Comparison of ENCODE assay signal across 26 cellular contexts in genomic region chr10:9869185-9869584, GRCh38.
A peak's percentile ranks its signal among the peaks of the same experiment; 100 is the strongest.
DNase-seq lines count a peak whose midpoint lies in the region; ATAC-seq and TF ChIP-seq lines count a peak whose summit lies in the region.
"Had no signal": no experiment of that assay in that cellular context is flagged by ENCODE, and none has a peak within 500 bp of the region (broad histone marks: within the 10 kb centered on the region; RNA-seq: fewer than 3 reads in every experiment).

No MANE protein-coding gene starts in this region.

- no peak overlapping the region for H3K4me3 ChIP-seq in fibroblast of pulmonary artery (replicated peaks; ENCODE audit: low read depth, low read length)
- H3K4me3 ChIP-seq in CD8-positive, alpha-beta T cell (ENCODE audit: low read depth, low read length), result no peak overlapping the region
- H3K4me3 ChIP-seq: PC-9, SJSA1 had no signal

- H3K9me3 ChIP-seq in CD8-positive, alpha-beta T cell (ENCODE audit: low read length), result no peaks in the 10 kb centered on the region
- H3K9me3 ChIP-seq: BE2C, SJSA1 had no signal

- CTCF ChIA-PET in CD8-positive, alpha-beta T cell (lab: Charles Lee), result no interaction called here
- CTCF ChIA-PET in activated CD4-positive, alpha-beta memory T cell treated with anti-CD3 and anti-CD28 coated beads, Interleukin-2, amount 10 ng/mL, durations not matched to agents 7 days and 5 days (lab: Charles Lee), result no interaction called here
- CTCF ChIA-PET in RWPE1 (lab: Yijun Ruan, JAX), result no interaction called here
- CTCF ChIA-PET in Calu3 (lab: Charles Lee), result no interaction called here

- intact Hi-C loops in CD8-positive, alpha-beta T cell (cut with DNase I, micrococcal nuclease), result no loop called here
- intact Hi-C loops in Calu3 (cut with micrococcal nuclease; ENCODE audit: unreplicated experiment), result no loop called here

- H3K36me3 ChIP-seq in CD8-positive, alpha-beta T cell (ENCODE audit: insufficient read depth, low read length), result no peaks in the 10 kb centered on the region
- H3K36me3 ChIP-seq: BE2C, SJSA1 had no signal

- H3K27me3 Mint-ChIP-seq in nephron (ENCODE audit: low read depth), result no peaks in the 10 kb centered on the region
- peaks cover 9% of the 10 kb centered on the region for H3K27me3 Mint-ChIP-seq in CD8-positive, alpha-beta T cell (ENCODE audit: low read depth)
- H3K27me3 Mint-ChIP-seq in activated CD4-positive, alpha-beta memory T cell treated with anti-CD3 and anti-CD28 coated beads, Interleukin-2, amount 10 ng/mL, durations not matched to agents 7 days and 5 days, result no peaks in the 10 kb centered on the region
- no peaks in the 10 kb centered on the region for H3K27me3 Mint-ChIP-seq in Calu3 (ENCODE audit: unreplicated experiment)

- H3K27me3 ChIP-seq in CD8-positive, alpha-beta T cell (ENCODE audit: insufficient read depth, low read length), result no peaks in the 10 kb centered on the region
- H3K27me3 ChIP-seq: BE2C, SJSA1 had no signal

- BruUV-seq in Calu3 (replicated peaks; lab: Mats Ljungman, UMichigan), result no TSS peak

- H3K9me3 Mint-ChIP-seq in nephron (peaks cover 5% of the 10 kb centered on the region), Calu3 (ENCODE audit: low read depth, unreplicated experiment) (peaks cover 17% of the 10 kb centered on the region)
- H3K9me3 Mint-ChIP-seq in CD8-positive, alpha-beta T cell, result no peaks in the 10 kb centered on the region
- H3K9me3 Mint-ChIP-seq in activated CD4-positive, alpha-beta memory T cell treated with anti-CD3 and anti-CD28 coated beads, Interleukin-2, amount 10 ng/mL, durations not matched to agents 7 days and 5 days, result no peaks in the 10 kb centered on the region

- H3K4me1 Mint-ChIP-seq in nephron (peaks cover 10% of the 10 kb centered on the region), Calu3 (ENCODE audit: low read depth, unreplicated experiment) (no peaks in the 10 kb centered on the region)
- no peaks in the 10 kb centered on the region for H3K4me1 Mint-ChIP-seq in CD8-positive, alpha-beta T cell (ENCODE audit: low read depth)
- H3K4me1 Mint-ChIP-seq in activated CD4-positive, alpha-beta memory T cell treated with anti-CD3 and anti-CD28 coated beads, Interleukin-2, amount 10 ng/mL, durations not matched to agents 7 days and 5 days, result no peaks in the 10 kb centered on the region
- H3K4me1 Mint-ChIP-seq: CD14-positive monocyte had no signal

- H3K4me3 Mint-ChIP-seq in nephron (no peak overlapping the region), Calu3 (ENCODE audit: low read depth, unreplicated experiment) (no peak overlapping the region)
- no peak overlapping the region for H3K4me3 Mint-ChIP-seq in CD8-positive, alpha-beta T cell
- H3K4me3 Mint-ChIP-seq in activated CD4-positive, alpha-beta memory T cell treated with anti-CD3 and anti-CD28 coated beads, Interleukin-2, amount 10 ng/mL, durations not matched to agents 7 days and 5 days, result no peak overlapping the region
- H3K4me3 Mint-ChIP-seq: CD14-positive monocyte had no signal

- H3K36me3 Mint-ChIP-seq in nephron (ENCODE audit: low read depth) (no peaks in the 10 kb centered on the region), Calu3 (ENCODE audit: insufficient read depth, unreplicated experiment) (no peaks in the 10 kb centered on the region)
- H3K36me3 Mint-ChIP-seq in CD8-positive, alpha-beta T cell, result no peaks in the 10 kb centered on the region
- no peaks in the 10 kb centered on the region for H3K36me3 Mint-ChIP-seq in activated CD4-positive, alpha-beta memory T cell treated with anti-CD3 and anti-CD28 coated beads, Interleukin-2, amount 10 ng/mL, durations not matched to agents 7 days and 5 days (ENCODE audit: low read depth)
- H3K36me3 Mint-ChIP-seq: CD14-positive monocyte had no signal

- POLR2A ChIA-PET in CD8-positive, alpha-beta T cell (lab: Charles Lee), result no interaction called here
- POLR2A ChIA-PET in activated CD4-positive, alpha-beta memory T cell treated with anti-CD3 and anti-CD28 coated beads, Interleukin-2, amount 10 ng/mL, durations not matched to agents 7 days and 5 days (lab: Charles Lee), result no interaction called here
- POLR2A ChIA-PET in RWPE1 (lab: Yijun Ruan, JAX; ENCODE audit: low non-redundant PET), result no interaction called here

- ATAC-seq in CD8-positive, alpha-beta T cell, result no peak
- ATAC-seq: HepG2 had no signal

- no peak overlapping the region for H3K27ac ChIP-seq in CD8-positive, alpha-beta T cell (ENCODE audit: low read depth, low read length)
- H3K27ac ChIP-seq in RWPE1, result no peak overlapping the region
- H3K27ac ChIP-seq: PC-9, SJSA1 had no signal

- TF ChIP-seq CTCF in fibroblast of pulmonary artery (IDR thresholded peaks at IDR 0.05; ENCODE audit: low read length, missing control alignments) (no peak), nephron (IDR thresholded peaks at IDR 0.05; ENCODE audit: unreplicated experiment in 3 of 3) (no peak), RWPE1 (conservative IDR thresholded peaks at IDR 0.05; ENCODE audit: low read depth) (no peak), Calu3 (IDR thresholded peaks at IDR 0.05; ENCODE audit: unreplicated experiment) (no peak)
- no peak for TF ChIP-seq CTCF in CD8-positive, alpha-beta T cell (IDR thresholded peaks at IDR 0.05)

- H3K27ac Mint-ChIP-seq in nephron (peak overlapping the region; percentile 68 to 83 (median 72)), Calu3 (ENCODE audit: unreplicated experiment) (no peak overlapping the region)
- H3K27ac Mint-ChIP-seq in CD8-positive, alpha-beta T cell, result no peak overlapping the region
- no peak overlapping the region for H3K27ac Mint-ChIP-seq in activated CD4-positive, alpha-beta memory T cell treated with anti-CD3 and anti-CD28 coated beads, Interleukin-2, amount 10 ng/mL, durations not matched to agents 7 days and 5 days
- H3K27ac Mint-ChIP-seq: CD14-positive monocyte had no signal

- peak; percentile 25 to 37 for DNase-seq in NCI-H446 (lab: John Stamatoyannopoulos, UW)
- DNase-seq in NCI-H446 treated with DMSO at 0.1 percent for 48 hours (lab: John Stamatoyannopoulos, UW), result no peak
- DNase-seq in fibroblast of pulmonary artery (ENCODE audit: low read depth), result peak; percentile 29
- no peak for DNase-seq in CD8-positive, alpha-beta T cell
- DNase-seq in activated CD4-positive, alpha-beta memory T cell treated with anti-CD3 and anti-CD28 coated beads, Interleukin-2, amount 10 ng/mL, durations not matched to agents 7 days and 5 days, result no peak
- no peak for DNase-seq in RWPE1 (ENCODE audit: low spot score)
- no peak for DNase-seq in Calu3
- DNase-seq: 8988T; ACHN; BE2C; DMS153; DND-41; MM.1S; NCI-H1092 treated with DMSO at 0.1 percent for 48 hours; NCI-H1436; NCI-H187; NCI-H2107; NCI-H526; NCI-H82; NK-92 treated with Interleukin-12 subunit alpha and Interleukin-12 subunit beta, amount 100 ng/mL, for 24 hours; PC-9; Right ventricle myocardium superior had no signal

- H3K4me1 ChIP-seq in CD8-positive, alpha-beta T cell (ENCODE audit: insufficient read depth, low read length), result no peaks in the 10 kb centered on the region
- H3K4me1 ChIP-seq: BE2C, SJSA1 had no signal

Comparison
In these comparisons a context has a peak if more than half of its experiments do, and no peak if none do; other contexts are left out.
1. DNase-seq: peak in NCI-H446 (2 of 2) and fibroblast of pulmonary artery (single experiment); none in NCI-H446 treated with DMSO at 0.1 percent for 48 hours (single experiment), CD8-positive, alpha-beta T cell (0 of 7), activated CD4-positive, alpha-beta memory T cell treated with anti-CD3 and anti-CD28 coated beads, Interleukin-2, amount 10 ng/mL, durations not matched to agents 7 days and 5 days (single experiment), RWPE1 (single experiment) and Calu3 (single experiment).
2. H3K27ac Mint-ChIP-seq: peak in nephron (3 of 3); none in CD8-positive, alpha-beta T cell (single experiment), activated CD4-positive, alpha-beta memory T cell treated with anti-CD3 and anti-CD28 coated beads, Interleukin-2, amount 10 ng/mL, durations not matched to agents 7 days and 5 days (single experiment) and Calu3 (single experiment).